ENCODE assay signal across 34 cellular contexts in genomic region chr2:231887756-231888155, GRCh38. TPM values are rescaled to one million over a fixed set of nuclear protein-coding genes. Genes with fewer than 3 reads are reported as not detected.
"Had no signal": no experiment of that assay in that cellular context is flagged by ENCODE, and none has a peak within 500 bp of the region (broad histone marks: within the 10 kb centered on the region; RNA-seq: fewer than 3 reads in every experiment).

No MANE protein-coding gene starts in this region.

- ATAC-seq: activated CD4-positive, alpha-beta T cell treated with anti-CD3 and anti-CD28 coated beads for 36 hours; activated CD8-positive, alpha-beta memory T cell treated with anti-CD3 and anti-CD28 coated beads, Interleukin-2, amount 10 ng/mL, durations not matched to agents 7 days and 5 days; activated CD8-positive, alpha-beta T cell treated with anti-CD3 and anti-CD28 coated beads, Interleukin-2, amount 10 ng/mL, durations not matched to agents 7 days and 5 days; activated naive CD4-positive, alpha-beta T cell treated with anti-CD3 and anti-CD28 coated beads, Interleukin-2, amount 50 U/mL, for 72 hours; effector memory CD8-positive, alpha-beta T cell had no signal

- H3K4me1 ChIP-seq: ascending aorta, breast epithelium had no signal

- H3K9me3 ChIP-seq: ascending aorta, breast epithelium, esophagus squamous epithelium had no signal

- H3K4me3 ChIP-seq: ascending aorta, breast epithelium, cardiac muscle cell, coronary artery, dorsolateral prefrontal cortex, esophagus squamous epithelium had no signal

- H3K36me3 ChIP-seq: ascending aorta, breast epithelium, cardiac muscle cell, esophagus squamous epithelium had no signal

- H3K4me1 Mint-ChIP-seq: activated CD4-positive, alpha-beta T cell treated with anti-CD3 and anti-CD28 coated beads for 36 hours; activated CD4-positive, alpha-beta T cell treated with anti-CD3 and anti-CD28 coated beads, Interleukin-2, amount 10 ng/mL, durations not matched to agents 24 days and 14 days; activated CD8-positive, alpha-beta memory T cell treated with anti-CD3 and anti-CD28 coated beads, Interleukin-2, amount 10 ng/mL, durations not matched to agents 7 days and 5 days; activated naive CD4-positive, alpha-beta T cell treated with anti-CD3 and anti-CD28 coated beads, Interleukin-2, amount 10 ng/mL, durations not matched to agents 7 days and 5 days; activated naive CD8-positive, alpha-beta T cell treated with anti-CD3 and anti-CD28 coated beads, Interleukin-2, amount 10 ng/mL, durations not matched to agents 7 days and 5 days had no signal

- H3K4me3 Mint-ChIP-seq: activated CD4-positive, alpha-beta memory T cell treated with anti-CD3 and anti-CD28 coated beads for 36 hours; activated CD4-positive, alpha-beta T cell treated with anti-CD3 and anti-CD28 coated beads for 36 hours; activated CD4-positive, alpha-beta T cell treated with anti-CD3 and anti-CD28 coated beads, Interleukin-2, amount 10 ng/mL, durations not matched to agents 24 days and 14 days; activated CD8-positive, alpha-beta memory T cell treated with anti-CD3 and anti-CD28 coated beads, Interleukin-2, amount 10 ng/mL, durations not matched to agents 7 days and 5 days; activated CD8-positive, alpha-beta T cell treated with anti-CD3 and anti-CD28 coated beads, Interleukin-2, amount 10 ng/mL, durations not matched to agents 7 days and 5 days; activated naive CD4-positive, alpha-beta T cell treated with anti-CD3 and anti-CD28 coated beads, Interleukin-2, amount 10 ng/mL, durations not matched to agents 7 days and 5 days; activated naive CD8-positive, alpha-beta T cell treated with anti-CD3 and anti-CD28 coated beads, Interleukin-2, amount 10 ng/mL, durations not matched to agents 7 days and 5 days; activated T-helper 1 cell treated with anti-CD3 and anti-CD28 coated beads, Interleukin-12 subunit alpha, Interleukin-12 subunit beta, Interleukin-2, Interleukin-4 antibody, amounts not matched to agents 30 ng/mL and 10 ng/mL and 1 ng/mL, durations not matched to agents 14 hours and 24 hours and 36 hours; brain; dendritic cell treated with granulocyte-macrophage colony-stimulating factor and Interleukin-4, amounts not matched to agents 40 ng/mL and 50 ng/mL, for 4 days; effector memory CD8-positive, alpha-beta T cell had no signal

- H3K27me3 ChIP-seq: ascending aorta, breast epithelium had no signal

- H3K27ac ChIP-seq: ascending aorta, breast epithelium, cardiac muscle cell, coronary artery, dorsolateral prefrontal cortex, epithelial cell of prostate, esophagus squamous epithelium had no signal

- DNase-seq: activated CD4-positive, alpha-beta memory T cell treated with anti-CD3 and anti-CD28 coated beads for 36 hours; activated CD4-positive, alpha-beta T cell treated with anti-CD3 and anti-CD28 coated beads for 36 hours; activated CD4-positive, alpha-beta T cell treated with anti-CD3 and anti-CD28 coated beads, Interleukin-2, amount 10 ng/mL, durations not matched to agents 24 days and 14 days; activated CD4-positive, CD25-positive, alpha-beta regulatory T cell; activated CD4-positive, CD25-positive, alpha-beta regulatory T cell treated with anti-CD3 and anti-CD28 coated beads, Interleukin-2, amount 50 U/mL, for 72 hours; activated CD8-positive, alpha-beta memory T cell treated with anti-CD3 and anti-CD28 coated beads, Interleukin-2, amount 10 ng/mL, durations not matched to agents 7 days and 5 days; activated CD8-positive, alpha-beta memory T cell treated with anti-CD3 and anti-CD28 coated beads, Interleukin-2, amount 50 U/mL, for 4 hours; activated CD8-positive, alpha-beta T cell treated with anti-CD3 and anti-CD28 coated beads, Interleukin-2, amount 10 ng/mL, durations not matched to agents 7 days and 5 days; activated effector memory CD4-positive, alpha-beta T cell treated with anti-CD3 and anti-CD28 coated beads, Interleukin-2, amount 50 U/mL, for 16 hours; activated naive CD4-positive, alpha-beta T cell treated with anti-CD3 and anti-CD28 coated beads, Interleukin-2, amount 10 ng/mL, durations not matched to agents 7 days and 5 days; activated naive CD8-positive, alpha-beta T cell treated with anti-CD3 and anti-CD28 coated beads, Interleukin-2, amount 10 ng/mL, durations not matched to agents 7 days and 5 days; activated T-cell treated with anti-CD3 and anti-CD28 coated beads, Interleukin-2, amount 50 U/mL, for 1 hour; activated T-cell treated with anti-CD3 and anti-CD28 coated beads, Interleukin-2, amount 50 U/mL, for 48 hours; central memory CD4-positive, alpha-beta T cell; cerebellar nuclear complex; effector memory CD8-positive, alpha-beta T cell; esophagus squamous epithelium; glutamatergic neuron; T-helper 2 cell had no signal

- H3K9me3 Mint-ChIP-seq: activated CD4-positive, alpha-beta memory T cell treated with anti-CD3 and anti-CD28 coated beads for 36 hours; activated CD4-positive, alpha-beta T cell treated with anti-CD3 and anti-CD28 coated beads, Interleukin-2, amount 10 ng/mL, durations not matched to agents 24 days and 14 days; activated naive CD4-positive, alpha-beta T cell treated with anti-CD3 and anti-CD28 coated beads, Interleukin-2, amount 10 ng/mL, durations not matched to agents 7 days and 5 days; activated naive CD8-positive, alpha-beta T cell treated with anti-CD3 and anti-CD28 coated beads, Interleukin-2, amount 10 ng/mL, durations not matched to agents 7 days and 5 days; activated T-helper 1 cell treated with anti-CD3 and anti-CD28 coated beads, Interleukin-12 subunit alpha, Interleukin-12 subunit beta, Interleukin-2, Interleukin-4 antibody, amounts not matched to agents 30 ng/mL and 10 ng/mL and 1 ng/mL, durations not matched to agents 14 hours and 24 hours and 36 hours; activated T-helper 2 cell treated with anti-CD3 and anti-CD28 coated beads, Interferon-gamma antibody, Interleukin-2, Interleukin-4, amounts not matched to agents 10 μg/mL and 5 μg/mL and 100 μg/mL, durations not matched to agents 14 hours and 24 hours and 36 hours; effector memory CD8-positive, alpha-beta T cell had no signal

- H3K27ac Mint-ChIP-seq: activated CD4-positive, alpha-beta memory T cell treated with anti-CD3 and anti-CD28 coated beads for 36 hours; activated CD4-positive, alpha-beta T cell treated with anti-CD3 and anti-CD28 coated beads for 36 hours; activated CD4-positive, alpha-beta T cell treated with anti-CD3 and anti-CD28 coated beads, Interleukin-2, amount 10 ng/mL, durations not matched to agents 24 days and 14 days; activated CD8-positive, alpha-beta memory T cell treated with anti-CD3 and anti-CD28 coated beads, Interleukin-2, amount 10 ng/mL, durations not matched to agents 7 days and 5 days; activated CD8-positive, alpha-beta T cell treated with anti-CD3 and anti-CD28 coated beads, Interleukin-2, amount 10 ng/mL, durations not matched to agents 7 days and 5 days; activated naive CD4-positive, alpha-beta T cell treated with anti-CD3 and anti-CD28 coated beads, Interleukin-2, amount 10 ng/mL, durations not matched to agents 7 days and 5 days; activated naive CD8-positive, alpha-beta T cell treated with anti-CD3 and anti-CD28 coated beads, Interleukin-2, amount 10 ng/mL, durations not matched to agents 7 days and 5 days; activated T-helper 1 cell treated with anti-CD3 and anti-CD28 coated beads, Interleukin-12 subunit alpha, Interleukin-12 subunit beta, Interleukin-2, Interleukin-4 antibody, amounts not matched to agents 30 ng/mL and 10 ng/mL and 1 ng/mL, durations not matched to agents 14 hours and 24 hours and 36 hours; activated T-helper 2 cell treated with anti-CD3 and anti-CD28 coated beads, Interferon-gamma antibody, Interleukin-2, Interleukin-4, amounts not matched to agents 10 μg/mL and 5 μg/mL and 100 μg/mL, durations not matched to agents 14 hours and 24 hours and 36 hours; brain; dendritic cell treated with granulocyte-macrophage colony-stimulating factor and Interleukin-4, amounts not matched to agents 40 ng/mL and 50 ng/mL, for 4 days; effector memory CD8-positive, alpha-beta T cell had no signal

RNA-seq across cellular contexts. Expression of gene NPPC, which starts 38.4 kb away (rescaled TPM):
- total RNA-seq: activated CD8-positive, alpha-beta memory T cell treated with anti-CD3 and anti-CD28 coated beads, Interleukin-2, amount 10 ng/mL, durations not matched to agents 7 days and 5 days; ascending aorta; cardiac muscle cell; endothelial cell of umbilical vein; fibroblast of lung; fibroblast of villous mesenchyme; T-helper 1 cell treated with Interleukin-12 subunit alpha and Interleukin-12 subunit beta and Interleukin-4 antibody, amounts not matched to agents 30 ng/mL and 1 ng/mL, for 36 hours had no signal
- polyA plus RNA-seq: endothelial cell of umbilical vein, fibroblast of lung had no signal
